In genomic region chr18:44678725-44679055, GRCh38 we compare ENCODE assay signal across 8 cellular contexts. TPM values are rescaled to one million over a fixed set of nuclear protein-coding genes. Genes with fewer than 3 reads are reported as not detected.
DNase-seq lines count a peak whose midpoint lies in the region; TF ChIP-seq lines count a peak whose summit lies in the region.

No MANE protein-coding gene starts in this region.

- H3K79me2 ChIP-seq in GM23248 (ENCODE audit: insufficient read depth) = peaks cover 18% of the 10 kb centered on the region; the same call in 1 of the 2 replicates
- no peaks in the 10 kb centered on the region for H3K79me2 ChIP-seq in SU-DHL-6 (ENCODE audit: insufficient read depth, low read length)

- H2AFZ ChIP-seq in GM23248 (peak overlapping the region; percentile 84), SU-DHL-6 (ENCODE audit: low read depth, low read length, severe bottlenecking) (peak overlapping the region; percentile 50)

- DNase-seq in GM23248 = no peak
- DNase-seq in fibroblast of villous mesenchyme (ENCODE audit: low read depth) = no peak
- DNase-seq in NCI-H1417 (lab: John Stamatoyannopoulos, UW) = no peak
- DNase-seq in stimulated activated naive CD4-positive, alpha-beta T cell (lab: John Stamatoyannopoulos, UW) = no peak
- no peak for DNase-seq in foreskin melanocyte
- DNase-seq in putamen (ENCODE audit: low spot score) = no peak

- H3F3A ChIP-seq in GM23248 (ENCODE audit: insufficient read depth) = peaks cover 2% of the 10 kb centered on the region; the same call in 1 of the 2 replicates
- no peaks in the 10 kb centered on the region; the same call in 1 of the 2 replicates for H3F3A ChIP-seq in SU-DHL-6 (ENCODE audit: insufficient read depth)

- peaks cover 18% of the 10 kb centered on the region for H3K4me1 ChIP-seq in GM23248 (ENCODE audit: insufficient read depth)
- peaks cover 10% of the 10 kb centered on the region for H3K4me1 ChIP-seq in skeletal muscle satellite cell (ENCODE audit: control insufficient read depth, insufficient read depth, low read length)

- H3K4me2 ChIP-seq in GM23248 (ENCODE audit: unreplicated experiment) (peak overlapping the region; percentile 80), SU-DHL-6 (ENCODE audit: low read depth, low read length, poor library complexity, severe bottlenecking) (peak overlapping the region; percentile 86), skeletal muscle satellite cell (ENCODE audit: low read length) (peak overlapping the region; percentile 97)

- peak overlapping the region; percentile 90; the same call in 1 of the 2 replicates for H3K9ac ChIP-seq in GM23248
- peak overlapping the region; percentile 79 for H3K9ac ChIP-seq in SU-DHL-6 (ENCODE audit: low read length)
- peak overlapping the region; percentile 8 for H3K9ac ChIP-seq in skeletal muscle satellite cell (ENCODE audit: low read depth, low read length)

- H3K9me2 ChIP-seq in GM23248 (ENCODE audit: insufficient read depth) (no peaks in the 10 kb centered on the region), SU-DHL-6 (replicated peaks; ENCODE audit: insufficient read depth, low read length) (no peaks in the 10 kb centered on the region)

- peak overlapping the region; percentile 91 for H3K4me3 ChIP-seq in GM23248
- no peak overlapping the region for H3K4me3 ChIP-seq in SU-DHL-6 (ENCODE audit: insufficient read depth, low read length, poor library complexity, severe bottlenecking)
- H3K4me3 ChIP-seq in fibroblast of villous mesenchyme (ENCODE audit: low read depth, low read length) = peak overlapping the region; percentile 31
- H3K4me3 ChIP-seq in skeletal muscle satellite cell (ENCODE audit: low read length) = peak overlapping the region; percentile 89

- no peaks in the 10 kb centered on the region for H3K36me3 ChIP-seq in GM23248 (ENCODE audit: low read depth)
- H3K36me3 ChIP-seq in SU-DHL-6 (ENCODE audit: low read length) = no peaks in the 10 kb centered on the region
- no peaks in the 10 kb centered on the region for H3K36me3 ChIP-seq in skeletal muscle satellite cell (ENCODE audit: insufficient read depth, low read length)

- WGBS in GM23248 (ENCODE audit: low coverage in 1 of 2, low lambda C conversion rate in 2 of 2, missing lambda C conversion rate in 2 of 2), 2 experiments = 1 to 2% methylated on average over 7 of the region's 7 CpGs

- no peaks in the 10 kb centered on the region for H4K20me1 ChIP-seq in GM23248 (ENCODE audit: insufficient read depth)
- no peaks in the 10 kb centered on the region for H4K20me1 ChIP-seq in SU-DHL-6 (ENCODE audit: low read depth, low read length)

- H3K27me3 ChIP-seq in GM23248 (replicated peaks; ENCODE audit: insufficient read depth) (no peaks in the 10 kb centered on the region), SU-DHL-6 (ENCODE audit: low read length) (no peaks in the 10 kb centered on the region), skeletal muscle satellite cell (ENCODE audit: control insufficient read depth, insufficient read depth, low read length) (peaks cover 43% of the 10 kb centered on the region)

- no peaks in the 10 kb centered on the region for H3K9me3 ChIP-seq in GM23248 (ENCODE audit: low read depth)
- no peaks in the 10 kb centered on the region for H3K9me3 ChIP-seq in SU-DHL-6 (ENCODE audit: insufficient read depth, low read length)
- H3K9me3 ChIP-seq in skeletal muscle satellite cell (replicated peaks; ENCODE audit: low read length) = no peaks in the 10 kb centered on the region

- in situ Hi-C loops in GM23248 (cut with MboI) = loop anchor here (10.0 kb wide), 1 partner anchor 536 kb away; no protein-coding TSS in a partner anchor

- no peak overlapping the region for H3K27ac ChIP-seq in GM23248
- H3K27ac ChIP-seq in SU-DHL-6 (ENCODE audit: low read depth, low read length) = no peak overlapping the region

- TF ChIP-seq CTCF in SU-DHL-6 (IDR thresholded peaks at IDR 0.05; ENCODE audit: insufficient read depth, low read length, poor library complexity, severe bottlenecking) = no peak
- TF ChIP-seq CTCF in fibroblast of villous mesenchyme (IDR thresholded peaks at IDR 0.05; ENCODE audit: insufficient read depth, low read depth, low read length) = no peak

RNA-seq across cellular contexts. Expression of gene SETBP1, which starts 2.0 kb away (rescaled TPM):
- total RNA-seq in GM23248 (2014; rRNA removed; shearing (Covaris generic)) = 4.1 and 5.2 TPM in 2 replicates
- 0.91 and 1.3 TPM in 2 replicates for polyA plus RNA-seq in GM23248 (2016; fragmentation: Nextera tagmentation; extraction: Ambion mirVana)
- total RNA-seq in fibroblast of villous mesenchyme = 2.6 and 2.9 TPM in 2 replicates
- 1.3 and 2.0 TPM in 2 replicates for total RNA-seq in skeletal muscle satellite cell (2012; rRNA removed)

Comparison
In these comparisons a context has a peak if more than half of its experiments do, and no peak if none do; other contexts are left out.
1. H3K9ac ChIP-seq: peak in every context shown above with its lines; median percentile 90 in GM23248; 79 in SU-DHL-6; 8 in skeletal muscle satellite cell.